Comparison of ENCODE assay signal across 9 cellular contexts in genomic region chr12:66066071-66066928, GRCh38.
DNase-seq lines count a peak whose midpoint lies in the region; ATAC-seq and TF ChIP-seq lines count a peak whose summit lies in the region.
"Had no signal": no experiment of that assay in that cellular context is flagged by ENCODE, and none has a peak within 500 bp of the region (broad histone marks: within the 10 kb centered on the region; RNA-seq: fewer than 3 reads in every experiment).

No MANE protein-coding gene starts in this region.

- TF ChIP-seq CTCF in CD4-positive, alpha-beta T cell (IDR thresholded peaks at IDR 0.05) = no peak
- TF ChIP-seq CTCF in lower lobe of right lung (IDR thresholded peaks at IDR 0.05) = no peak
- no peak for TF ChIP-seq CTCF in lower leg skin (IDR thresholded peaks at IDR 0.05)

- H3K27ac Mint-ChIP-seq in CD4-positive, alpha-beta T cell = no peak overlapping the region

- intact Hi-C loops in CD4-positive, alpha-beta T cell (cut with DNase I, micrococcal nuclease) = no loop called here
- intact Hi-C loops in lower lobe of right lung (cut with DNase I) (no loop called here), lower leg skin (cut with DNase I; ENCODE audit: low total_unique reads) (no loop called here)

- H3K4me3 ChIP-seq in lower lobe of right lung = no peak overlapping the region
- no peak overlapping the region for H3K4me3 ChIP-seq in lower leg skin (ENCODE audit: low read depth, poor library complexity, severe bottlenecking)
- H3K4me3 ChIP-seq: HAP-1 had no signal

- no peaks in the 10 kb centered on the region for H3K4me1 ChIP-seq in lower lobe of right lung
- H3K4me1 ChIP-seq: HAP-1 had no signal

- H3K9me3 ChIP-seq in CD4-positive, alpha-beta T cell (ENCODE audit: control insufficient read depth, low read length) = no peaks in the 10 kb centered on the region
- H3K9me3 ChIP-seq in lower lobe of right lung = no peaks in the 10 kb centered on the region
- H3K9me3 ChIP-seq: HAP-1 had no signal

- H3K36me3 ChIP-seq in lower lobe of right lung = no peaks in the 10 kb centered on the region
- H3K36me3 ChIP-seq: HAP-1 had no signal

- H3K27me3 Mint-ChIP-seq in CD4-positive, alpha-beta T cell = no peaks in the 10 kb centered on the region

- no peaks in the 10 kb centered on the region for H3K9me3 Mint-ChIP-seq in CD4-positive, alpha-beta T cell

- POLR2A ChIA-PET in CD4-positive, alpha-beta T cell (lab: Charles Lee) = interaction anchor here (0.6 kb wide), 1 partner anchor 333 kb away, joined by 4 read pairs; no protein-coding TSS in a partner anchor

- ATAC-seq in CD4-positive, alpha-beta T cell (ENCODE audit: poor library complexity) = peak; percentile 37
- ATAC-seq in GM19043 (IDR thresholded peaks at IDR 0.05; ENCODE audit: low read depth, unreplicated experiment) = peak; percentile 76
- ATAC-seq in HG03103 (IDR thresholded peaks at IDR 0.05; ENCODE audit: low read depth, unreplicated experiment) = peak; percentile 66
- no peak for ATAC-seq in lower lobe of right lung

- TF ChIP-seq POLR2A in lower leg skin (IDR thresholded peaks at IDR 0.05) = no peak

- H3K4me1 Mint-ChIP-seq in CD4-positive, alpha-beta T cell (ENCODE audit: low read depth) = peaks cover 24% of the 10 kb centered on the region

- no peak overlapping the region for H3K27ac ChIP-seq in CD4-positive, alpha-beta T cell (ENCODE audit: low read depth, low read length)
- no peak overlapping the region for H3K27ac ChIP-seq in lower lobe of right lung

- no peak overlapping the region for H3K4me3 Mint-ChIP-seq in CD4-positive, alpha-beta T cell

- 51 to 60% methylated on average over 7 of the region's 7 CpGs for WGBS in lower leg skin, 2 donors

- CTCF ChIA-PET in CD4-positive, alpha-beta T cell (lab: Charles Lee) = no interaction called here

- no peaks in the 10 kb centered on the region for H3K36me3 Mint-ChIP-seq in CD4-positive, alpha-beta T cell (ENCODE audit: low read depth)

- H3K27me3 ChIP-seq in CD4-positive, alpha-beta T cell (ENCODE audit: control insufficient read depth, insufficient read depth, low read length) = no peaks in the 10 kb centered on the region
- H3K27me3 ChIP-seq in lower lobe of right lung (ENCODE audit: low read depth) = no peaks in the 10 kb centered on the region

- DNase-seq in CD4-positive, alpha-beta T cell = no peak
- peak; percentile 50 for DNase-seq in OCI-M1 (lab: John Stamatoyannopoulos, UW)
- DNase-seq in kidney tubule cell (ENCODE audit: low spot score) = peak; percentile 57
- no peak for DNase-seq in NCI-H1694 (lab: John Stamatoyannopoulos, UW)
- no peak for DNase-seq in lower lobe of right lung
- no peak for DNase-seq in lower leg skin (ENCODE audit: low spot score in 2 of 2)

Comparison
In these comparisons a context has a peak if more than half of its experiments do, and no peak if none do; other contexts are left out.
1. ATAC-seq: peak in CD4-positive, alpha-beta T cell (single experiment), GM19043 (single experiment) and HG03103 (single experiment); none in lower lobe of right lung (0 of 2).
2. DNase-seq: peak in OCI-M1 (single experiment) and kidney tubule cell (single experiment); none in CD4-positive, alpha-beta T cell (0 of 10), NCI-H1694 (single experiment), lower lobe of right lung (single experiment) and lower leg skin (0 of 2).